10 cellular contexts compared by ENCODE assay signal in the genomic region with DNA sequence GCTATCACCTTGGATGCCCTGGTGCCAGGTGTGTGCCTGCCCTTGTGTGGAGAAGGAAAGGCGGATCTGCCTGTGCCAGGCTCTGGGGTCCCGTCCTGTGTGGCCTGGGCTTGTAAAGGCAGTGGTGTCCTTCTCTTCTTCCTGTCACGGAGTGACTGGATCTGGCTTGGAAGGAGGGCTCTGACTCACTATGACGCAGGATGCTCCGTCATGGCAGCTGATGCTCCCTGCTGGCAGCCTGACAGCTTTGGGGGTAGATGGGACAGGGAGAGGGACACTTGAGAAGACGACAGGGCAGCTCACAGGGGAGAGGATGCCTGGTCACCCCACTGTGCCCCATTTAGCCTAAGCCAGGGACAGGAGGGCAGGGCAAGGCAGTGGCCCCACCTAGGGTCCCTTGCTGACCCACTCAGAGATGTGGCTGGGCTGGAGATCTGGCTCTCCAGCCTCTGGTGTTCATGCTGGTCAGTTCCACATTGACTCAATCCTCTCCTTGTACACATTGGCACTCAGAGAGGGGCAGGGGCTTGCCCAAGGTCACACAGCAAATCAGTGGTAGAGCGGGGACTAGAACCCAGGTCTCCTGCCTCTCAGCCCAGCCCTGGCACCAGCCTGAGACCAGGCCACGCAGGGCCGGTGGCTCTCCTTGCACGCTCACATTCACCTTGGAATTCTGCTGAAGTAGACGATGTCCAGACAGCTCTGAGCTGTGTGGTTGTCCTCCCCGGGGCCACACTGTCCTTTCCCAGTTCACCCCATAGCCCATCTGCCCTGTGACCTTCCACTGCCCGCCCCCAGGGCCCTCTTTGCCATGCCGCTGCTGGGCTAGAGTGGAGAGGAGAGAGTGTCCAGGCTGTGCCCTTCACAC. TPM values are rescaled to one million over a fixed set of nuclear protein-coding genes. Genes with fewer than 3 reads are reported as not detected.
DNase-seq lines count a peak whose midpoint lies in the region; ATAC-seq and TF ChIP-seq lines count a peak whose summit lies in the region.
"Had no signal": no experiment of that assay in that cellular context is flagged by ENCODE, and none has a peak within 500 bp of the region (broad histone marks: within the 10 kb centered on the region; RNA-seq: fewer than 3 reads in every experiment).

No MANE protein-coding gene starts in this region.

- TF ChIP-seq CTCF in A673 (conservative IDR thresholded peaks at IDR 0.05; ENCODE audit: low read depth, low read length) (no peak), HEK293 (tag by site-specific recombination; IDR thresholded peaks at IDR 0.05) (no peak), colonic mucosa (IDR thresholded peaks at IDR 0.05) (no peak)

- no peak for ATAC-seq in GM18858 (IDR thresholded peaks at IDR 0.05; ENCODE audit: unreplicated experiment)

- H3K9ac ChIP-seq in colonic mucosa (ENCODE audit: low read depth in 2 of 2, low read length in 2 of 2) = no peak overlapping the region

- POLR2A ChIA-PET in A673 (lab: Charles Lee; ENCODE audit: low non-redundant PET) = no interaction called here
- POLR2A ChIA-PET in HEK293 (lab: Yijun Ruan, JAX) = no interaction called here

- no peaks in the 10 kb centered on the region for H3K27me3 ChIP-seq in A673 (replicated peaks; ENCODE audit: insufficient read depth, low read depth, low read length, poor library complexity)
- peaks cover 4% of the 10 kb centered on the region for H3K27me3 ChIP-seq in colonic mucosa

- H3K36me3 ChIP-seq in A673 (ENCODE audit: insufficient read depth, low read length, poor library complexity, severe bottlenecking) (no peaks in the 10 kb centered on the region), HEK293 (ENCODE audit: control insufficient read depth in 2 of 2, insufficient read depth in 1 of 2, low read length in 2 of 2) (no peaks in the 10 kb centered on the region), colonic mucosa (no peaks in the 10 kb centered on the region)
- H3K36me3 ChIP-seq: gastroesophageal sphincter had no signal

- BruUV-seq in A673 (replicated peaks; lab: Mats Ljungman, UMichigan) = no TSS peak

- DNase-seq in A673 (ENCODE audit: low spot score) (peak; percentile 80), amniotic stem cell (lab: John Stamatoyannopoulos, UW) (peak; percentile 42), iris pigment epithelial cell (ENCODE audit: low read depth) (peak; percentile 88), NCI-H526 treated with DMSO at 0.1 percent for 48 hours (lab: John Stamatoyannopoulos, UW) (no peak), NCI-H2196 (lab: John Stamatoyannopoulos, UW; ENCODE audit: unreplicated experiment) (no peak), colonic mucosa (no peak)
- DNase-seq: T-helper 2 cell had no signal

- H3K27ac ChIP-seq in A673 (ENCODE audit: low read depth, low read length, poor library complexity, severe bottlenecking) = no peak overlapping the region
- no peak overlapping the region for H3K27ac ChIP-seq in HEK293 (ENCODE audit: extremely low read depth, low read depth, low read length)
- no peak overlapping the region for H3K27ac ChIP-seq in colonic mucosa
- H3K27ac ChIP-seq: gastroesophageal sphincter had no signal

- CTCF ChIA-PET in A673 (lab: Charles Lee) = interaction anchor here (0.5 kb wide), 1 partner anchor 79 kb away, joined by 4 read pairs; no protein-coding TSS in a partner anchor
- CTCF ChIA-PET in HEK293 (lab: Yijun Ruan, JAX) = interaction anchor here (0.8 to 9.7 kb wide), 4 partner anchors 59 to 111 kb away, joined by 3 to 427 read pairs (median 60); a partner anchor contains a TSS

- H3K4me1 ChIP-seq in A673 (ENCODE audit: insufficient read depth, low read length, poor library complexity, severe bottlenecking) = no peaks in the 10 kb centered on the region
- H3K4me1 ChIP-seq in HEK293 (ENCODE audit: control insufficient read depth, insufficient read depth, low read length) = no peaks in the 10 kb centered on the region
- H3K4me1 ChIP-seq in colonic mucosa = peaks cover 4% of the 10 kb centered on the region

- H3K4me3 ChIP-seq in A673 (ENCODE audit: low read depth, low read length, poor library complexity, severe bottlenecking) (no peak overlapping the region), HEK293 (ENCODE audit: low read depth, low read length) (no peak overlapping the region), colonic mucosa (no peak overlapping the region)
- H3K4me3 ChIP-seq: gastroesophageal sphincter had no signal

- intact Hi-C loops in A673 (cut with micrococcal nuclease; ENCODE audit: unreplicated experiment) (no loop called here), colonic mucosa (cut with DNase I) (loop anchor here (5.0 kb wide), 1 partner anchor 286 kb away; no protein-coding TSS in a partner anchor)

- H3K9me3 ChIP-seq in A673 (ENCODE audit: low read depth, low read length, poor library complexity, severe bottlenecking) (no peaks in the 10 kb centered on the region), HEK293 (ENCODE audit: control insufficient read depth, insufficient read depth, low read depth, low read length) (no peaks in the 10 kb centered on the region), colonic mucosa (no peaks in the 10 kb centered on the region)
- H3K9me3 ChIP-seq: gastroesophageal sphincter had no signal

TF ChIP-seq in HEK293, 187 proteins besides CTCF, POLR2A, EP300 and RAD21:
- TF ChIP-seq ZNF600 (tag by site-specific recombination; IDR thresholded peaks at IDR 0.05) (0 out of 2 replicates have a peak, but pooled peaks have one; percentile 33), ZNF629 (tag by site-specific recombination; IDR thresholded peaks at IDR 0.05) (0 out of 2 replicates have a peak, but pooled peaks have one; percentile 13), ZNF768 (tag by site-specific recombination; IDR thresholded peaks at IDR 0.05) (peak; percentile 54; the same call in 1 of the 2 replicates), ZNF830 (tag by site-specific recombination; IDR thresholded peaks at IDR 0.05; ENCODE audit: low read depth) (no peak), ZNF404 (tag by site-specific recombination; IDR thresholded peaks at IDR 0.05) (no peak), ZIC2 (tag by site-specific recombination; IDR thresholded peaks at IDR 0.05) (peak; percentile 45), ZNF707 (tag by site-specific recombination; IDR thresholded peaks at IDR 0.05) (no peak)
- TF ChIP-seq, protein P1, sequence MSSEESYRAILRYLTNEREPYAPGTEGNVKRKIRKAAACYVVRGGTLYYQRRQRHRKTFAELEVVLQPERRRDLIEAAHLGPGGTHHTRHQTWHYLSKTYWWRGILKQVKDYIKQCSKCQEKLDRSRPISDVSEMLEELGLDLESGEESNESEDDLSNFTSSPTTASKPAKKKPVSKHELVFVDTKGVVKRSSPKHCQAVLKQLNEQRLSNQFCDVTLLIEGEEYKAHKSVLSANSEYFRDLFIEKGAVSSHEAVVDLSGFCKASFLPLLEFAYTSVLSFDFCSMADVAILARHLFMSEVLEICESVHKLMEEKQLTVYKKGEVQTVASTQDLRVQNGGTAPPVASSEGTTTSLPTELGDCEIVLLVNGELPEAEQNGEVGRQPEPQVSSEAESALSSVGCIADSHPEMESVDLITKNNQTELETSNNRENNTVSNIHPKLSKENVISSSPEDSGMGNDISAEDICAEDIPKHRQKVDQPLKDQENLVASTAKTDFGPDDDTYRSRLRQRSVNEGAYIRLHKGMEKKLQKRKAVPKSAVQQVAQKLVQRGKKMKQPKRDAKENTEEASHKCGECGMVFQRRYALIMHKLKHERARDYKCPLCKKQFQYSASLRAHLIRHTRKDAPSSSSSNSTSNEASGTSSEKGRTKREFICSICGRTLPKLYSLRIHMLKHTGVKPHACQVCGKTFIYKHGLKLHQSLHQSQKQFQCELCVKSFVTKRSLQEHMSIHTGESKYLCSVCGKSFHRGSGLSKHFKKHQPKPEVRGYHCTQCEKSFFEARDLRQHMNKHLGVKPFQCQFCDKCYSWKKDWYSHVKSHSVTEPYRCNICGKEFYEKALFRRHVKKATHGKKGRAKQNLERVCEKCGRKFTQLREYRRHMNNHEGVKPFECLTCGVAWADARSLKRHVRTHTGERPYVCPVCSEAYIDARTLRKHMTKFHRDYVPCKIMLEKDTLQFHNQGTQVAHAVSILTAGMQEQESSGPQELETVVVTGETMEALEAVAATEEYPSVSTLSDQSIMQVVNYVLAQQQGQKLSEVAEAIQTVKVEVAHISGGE (tag by site-specific recombination; conservative IDR thresholded peaks at IDR 0.05; ENCODE audit: low read depth) = no peak

RNA-seq across cellular contexts. Expression of a gene that starts 2.8 kb away (rescaled TPM):
- 0.71 and 1.3 TPM in 2 replicates for total RNA-seq in A673 (2021)
- total RNA-seq in colonic mucosa = under 1 TPM in 1 of 2 donors, not detected in 1; 0.21 TPM
- total RNA-seq: gastroesophageal sphincter had no signal

RNA-seq across cellular contexts. Expression of a gene that starts 32.7 kb away (rescaled TPM):
- total RNA-seq in A673 (2021) (0.13 TPM in 1 of 2 replicates, not detected in the other), colonic mucosa (under 1 TPM in 1 of 2 donors, not detected in 1; 0.12 TPM)

RNA-seq across cellular contexts. Expression of a gene that starts 54.4 kb away (rescaled TPM):
- total RNA-seq in A673 (2021) (0.26 TPM in 1 of 2 replicates, not detected in the other), colonic mucosa (under 1 TPM in 1 of 2 donors, not detected in 1; 0.42 TPM)

RNA-seq across cellular contexts. Expression of a gene that starts 58.4 kb away (rescaled TPM):
- total RNA-seq in A673 (2021) (not detected in 2 replicates), colonic mucosa (10 to 100 TPM in 1 of 2 donors, 1 to 10 TPM in 1; 1.1 to 12.7 TPM)

Comparison
In these comparisons a context has a peak if more than half of its experiments do, and no peak if none do; other contexts are left out.
1. DNase-seq: peak in A673 (single experiment), amniotic stem cell (single experiment) and iris pigment epithelial cell (single experiment); none in NCI-H526 treated with DMSO at 0.1 percent for 48 hours (single experiment), NCI-H2196 (single experiment) and colonic mucosa (single experiment).